Comparison of ENCODE assay signal across 29 cellular contexts in genomic region chrX:21131786-21132185, GRCh38.
"Had no signal": no experiment of that assay in that cellular context is flagged by ENCODE, and none has a peak within 500 bp of the region (broad histone marks: within the 10 kb centered on the region; RNA-seq: fewer than 3 reads in every experiment).

No MANE protein-coding gene starts in this region.

- H3K4me1 ChIP-seq: colonic mucosa, esophagus muscularis mucosa, esophagus squamous epithelium, gastrocnemius medialis, gastroesophageal sphincter, heart left ventricle, heart right ventricle had no signal

- FAIRE-seq: colon, endometrium, endothelial cell of umbilical vein, frontal cortex had no signal

- H3K27ac Mint-ChIP-seq: dendritic cell treated with granulocyte-macrophage colony-stimulating factor and Interleukin-4, amounts not matched to agents 40 ng/mL and 50 ng/mL, for 4 days; effector memory CD8-positive, alpha-beta T cell; endodermal cell had no signal

- H3K36me3 ChIP-seq: colonic mucosa, esophagus muscularis mucosa, esophagus squamous epithelium, gastrocnemius medialis, gastroesophageal sphincter, heart left ventricle, heart right ventricle had no signal

- H3K27me3 ChIP-seq: colonic mucosa, esophagus muscularis mucosa, esophagus squamous epithelium, foreskin keratinocyte, gastrocnemius medialis, gastroesophageal sphincter, heart left ventricle, heart right ventricle had no signal

- H3K4me3 Mint-ChIP-seq: dendritic cell treated with granulocyte-macrophage colony-stimulating factor and Interleukin-4, amounts not matched to agents 40 ng/mL and 50 ng/mL, for 4 days; effector memory CD8-positive, alpha-beta T cell; endodermal cell had no signal

- H3K9me3 Mint-ChIP-seq: dendritic cell treated with granulocyte-macrophage colony-stimulating factor and Interleukin-4, amounts not matched to agents 40 ng/mL and 50 ng/mL, for 4 days; effector memory CD8-positive, alpha-beta T cell had no signal

- H3K4me3 ChIP-seq: colonic mucosa, coronary artery, dorsolateral prefrontal cortex, esophagus muscularis mucosa, esophagus squamous epithelium, gastrocnemius medialis, gastroesophageal sphincter, heart left ventricle, heart right ventricle had no signal

- ATAC-seq: effector memory CD8-positive, alpha-beta T cell; esophagus mucosa; gastrocnemius medialis; gastroesophageal sphincter; heart left ventricle; heart right ventricle had no signal

- H3K9me3 ChIP-seq: colonic mucosa, esophagus muscularis mucosa, esophagus squamous epithelium, gastrocnemius medialis, gastroesophageal sphincter had no signal

- H3K4me1 Mint-ChIP-seq: endodermal cell had no signal

- H3K27ac ChIP-seq: colonic mucosa, coronary artery, dorsolateral prefrontal cortex, epithelial cell of prostate, esophagus muscularis mucosa, esophagus squamous epithelium, foreskin keratinocyte, gastrocnemius medialis, gastroesophageal sphincter, heart left ventricle, heart right ventricle had no signal

- DNase-seq: colonic mucosa; cortex of kidney; dermis blood vessel endothelial cell; dorsolateral prefrontal cortex; effector CD4-positive, alpha-beta T cell; effector CD8-positive, alpha-beta T cell; effector memory CD4-positive, alpha-beta T cell; effector memory CD8-positive, alpha-beta T cell; endodermal cell; erythroblast; esophagus squamous epithelium; foreskin fibroblast; foreskin keratinocyte; foreskin melanocyte; gastrocnemius medialis; glutamatergic neuron; head of caudate nucleus; heart left ventricle; heart right ventricle had no signal

- H3K27me3 Mint-ChIP-seq: effector memory CD8-positive, alpha-beta T cell had no signal
